In genomic region chr22:30606455-30607299, GRCh38 we compare ENCODE assay signal across 8 cellular contexts. TPM values are rescaled to one million over a fixed set of nuclear protein-coding genes. Genes with fewer than 3 reads are reported as not detected.
DNase-seq lines count a peak whose midpoint lies in the region; ATAC-seq and TF ChIP-seq lines count a peak whose summit lies in the region.

Gene TCN2, plus strand, starts transcription at chr22:30607174. Its CDS starts 158 bp downstream, at chr22:30607332.

- no peaks in the 10 kb centered on the region for H3K79me2 ChIP-seq in PC-3 (ENCODE audit: low read length)

- no peaks in the 10 kb centered on the region for H3K9me3 ChIP-seq in PC-3 (ENCODE audit: low read length)
- H3K9me3 ChIP-seq in ascending aorta, result no peaks in the 10 kb centered on the region
- H3K9me3 ChIP-seq in ovary, result no peaks in the 10 kb centered on the region

- peak within 1 kb of the TSS; percentile 99 for H2AFZ ChIP-seq in PC-3 (ENCODE audit: low read length)

- 1 to 3% (median 2%) methylated on average over 22 to 24 of the region's 24 CpGs for WGBS in ovary, 3 donors

- intact Hi-C loops in PC-3 (cut with micrococcal nuclease) (loop anchor here (10.0 kb wide), 1 partner anchor 162 kb away; no protein-coding TSS in a partner anchor), ascending aorta (cut with DNase I) (loop anchor here (2.0 kb wide), 1 partner anchor 28 kb away; the partner anchor contains the start of gene SLC35E4), left cardiac atrium (cut with DNase I) (no loop called here), ovary (cut with DNase I) (no loop called here)

- no peaks in the 10 kb centered on the region for H3K9me2 ChIP-seq in PC-3 (replicated peaks; ENCODE audit: low read length)

- H3K4me2 ChIP-seq in PC-3 (ENCODE audit: low read length), result peak within 1 kb of the TSS; percentile 90

- CTCF ChIA-PET in PC-3 (lab: Charles Lee), result interaction anchor here (0.6 kb wide), 1 partner anchor 687 kb away, joined by 6 read pairs; no protein-coding TSS in a partner anchor

- no peak for TF ChIP-seq EP300 in ovary (IDR thresholded peaks at IDR 0.05)

- peak within 1 kb of the TSS; percentile 73 for H3K4me3 ChIP-seq in PC-3 (ENCODE audit: low read length)
- peak within 1 kb of the TSS; percentile 69 to 76 for H3K4me3 ChIP-seq in ascending aorta
- peak within 1 kb of the TSS; percentile 49 for H3K4me3 ChIP-seq in ovary

- no peak for TF ChIP-seq POLR2A in ovary (IDR thresholded peaks at IDR 0.05)

- no peaks in the 10 kb centered on the region for H3F3A ChIP-seq in PC-3 (ENCODE audit: low read length, unreplicated experiment)

- H3K27me3 ChIP-seq in PC-3 (ENCODE audit: low read length), result no peaks in the 10 kb centered on the region
- no peaks in the 10 kb centered on the region for H3K27me3 ChIP-seq in ascending aorta
- no peaks in the 10 kb centered on the region for H3K27me3 ChIP-seq in ovary

- no peaks in the 10 kb centered on the region for H4K20me1 ChIP-seq in PC-3 (ENCODE audit: low read length)

- H3K36me3 ChIP-seq in PC-3 (ENCODE audit: low read depth, low read length), result no peaks in the 10 kb centered on the region
- peaks cover 0 to 6% of the 10 kb centered on the region in 2 donors for H3K36me3 ChIP-seq in ascending aorta
- no peaks in the 10 kb centered on the region for H3K36me3 ChIP-seq in ovary

- H3K4me1 ChIP-seq in PC-3 (ENCODE audit: insufficient read depth, low read length) (peaks cover 34% of the 10 kb centered on the region), ascending aorta (peaks cover 5 to 13% of the 10 kb centered on the region in 2 donors), ovary (ENCODE audit: insufficient read depth) (peaks cover 8% of the 10 kb centered on the region)

- TF ChIP-seq CTCF in PC-3 (conservative IDR thresholded peaks at IDR 0.05; ENCODE audit: low read depth, low read length) (no peak), ascending aorta (IDR thresholded peaks at IDR 0.05) (no peak), ovary (IDR thresholded peaks at IDR 0.05) (no peak)

- peak within 1 kb of the TSS; percentile 49 for H3K9ac ChIP-seq in PC-3 (ENCODE audit: low read length)

- no peak within 1 kb of the TSS for H3K27ac ChIP-seq in PC-3 (ENCODE audit: low read length)
- H3K27ac ChIP-seq in ascending aorta, result peak within 1 kb of the TSS; percentile 60 to 63
- H3K27ac ChIP-seq in ovary, result no peak within 1 kb of the TSS

- ATAC-seq in HG03571 (IDR thresholded peaks at IDR 0.05; ENCODE audit: unreplicated experiment) (peak; percentile 45), PC-3 (peak; percentile 55), left cardiac atrium (peak; percentile 78 to 89), GM21717 (IDR thresholded peaks at IDR 0.05; ENCODE audit: unreplicated experiment) (no peak), HG02623 (IDR thresholded peaks at IDR 0.05; ENCODE audit: unreplicated experiment) (no peak)

- DNase-seq in GF-D8 (lab: John Stamatoyannopoulos, UW), result peak; percentile 36
- peak; percentile 49 for DNase-seq in PC-3
- peak; percentile 24 to 83 for DNase-seq in ascending aorta (ENCODE audit: low spot score in 2 of 2)
- peak; percentile 76 for DNase-seq in left cardiac atrium
- DNase-seq in ovary, result peak; percentile 68 to 77 (median 73)

- POLR2A ChIA-PET in PC-3 (lab: Charles Lee; ENCODE audit: unreplicated experiment), result interaction anchor here (0.6 to 0.7 kb wide), 3 partner anchors 18 to 563 kb away, joined by 3 to 18 read pairs (median 10); no protein-coding TSS in a partner anchor

- no TSS peak for BruUV-seq in PC-3 (replicated peaks; lab: Mats Ljungman, UMichigan)

RNA-seq across cellular contexts. Expression of gene TCN2, which starts in this region (rescaled TPM):
- total RNA-seq in PC-3 (2014; rRNA removed) (1.7 and 4.2 TPM in 2 replicates), ascending aorta (56.8 TPM), left cardiac atrium (10 to 100 TPM; 20.9 to 21.3 TPM), ovary (10 to 100 TPM in 4 of 7 donors, 1 to 10 TPM in 3; 5.1 to 33.9 (median 15.6) TPM)
- polyA plus RNA-seq in ovary, result 10 to 100 TPM; 13.4 to 27.9 TPM

Comparison
In these comparisons a context has a peak if more than half of its experiments do, and no peak if none do; other contexts are left out.
1. ATAC-seq: peak in HG03571 (single experiment), PC-3 (single experiment) and left cardiac atrium (2 of 2); none in GM21717 (single experiment) and HG02623 (single experiment).
2. H3K27ac ChIP-seq: peak in ascending aorta (2 of 2); none in PC-3 (single experiment) and ovary (0 of 2).
3. intact Hi-C loops: an anchor here in PC-3 (10.0 kb wide) and ascending aorta (2.0 kb wide); none called in left cardiac atrium and ovary.
4. Peak in every context shown above with its lines, with median percentiles within 50 percentile points of each other: DNase-seq and H3K4me3 ChIP-seq.